10 cellular contexts compared by ENCODE assay signal in the genomic region with DNA sequence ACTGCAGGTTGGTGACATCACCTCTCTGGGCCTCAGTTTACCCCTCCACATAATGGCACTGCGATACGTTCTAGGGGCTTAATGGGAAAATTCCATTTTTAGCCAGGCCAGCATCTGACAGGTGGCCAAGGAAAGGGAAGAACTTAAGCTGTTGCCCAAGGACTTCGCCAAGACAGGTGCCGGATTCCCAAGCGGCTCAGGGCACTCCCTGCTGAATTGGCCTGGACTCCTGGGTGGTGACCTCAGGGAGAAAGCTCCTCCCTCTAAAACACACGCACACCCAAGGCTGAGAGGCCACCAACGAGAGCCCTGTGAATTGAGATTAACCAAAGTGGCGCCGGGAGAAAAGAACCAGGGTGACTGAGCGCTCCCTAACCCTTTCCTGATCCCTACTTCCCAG. TPM values are rescaled to one million over a fixed set of nuclear protein-coding genes. Genes with fewer than 3 reads are reported as not detected.
A peak's percentile ranks its signal among the peaks of the same experiment; 100 is the strongest.
DNase-seq lines count a peak whose midpoint lies in the region; ATAC-seq lines count a peak whose summit lies in the region.
"Had no signal": no experiment of that assay in that cellular context is flagged by ENCODE, and none has a peak within 500 bp of the region (broad histone marks: within the 10 kb centered on the region; RNA-seq: fewer than 3 reads in every experiment).

No MANE protein-coding gene starts in this region.

- ATAC-seq in activated CD4-positive, alpha-beta T cell treated with anti-CD3 and anti-CD28 coated beads for 36 hours = no peak
- no peak for ATAC-seq in stimulated activated naive B cell treated with anti-CD40 and anti-IgM and Interleukin-4, amounts not matched to agents 10 μg/mL and 1 μg/mL and 100 μg/mL, for 72 hours (replicated peaks)
- ATAC-seq in HG03565 (IDR thresholded peaks at IDR 0.05; ENCODE audit: unreplicated experiment) = no peak

- no peak for DNase-seq in activated CD4-positive, alpha-beta T cell treated with anti-CD3 and anti-CD28 coated beads for 36 hours
- no peak for DNase-seq in activated CD4-positive, alpha-beta T cell treated with anti-CD3 and anti-CD28 coated beads for 48 hours
- DNase-seq in activated naive CD8-positive, alpha-beta T cell treated with anti-CD3 and anti-CD28 coated beads for 36 hours = no peak
- DNase-seq in islet precursor cell (peak; percentile 43), ACHN (no peak), posterior vena cava (ENCODE audit: low spot score) (no peak)
- DNase-seq in stimulated activated naive B cell treated with anti-CD40 and anti-IgM and Interleukin-4, amounts not matched to agents 10 μg/mL and 1 μg/mL and 100 μg/mL, for 72 hours = no peak
- DNase-seq: BE2C; stimulated activated CD4-positive, alpha-beta T cell treated with anti-CD3 and anti-CD28 coated beads, Interleukin-4, amount 100 ng/mL, for 4 hours had no signal

- intact Hi-C loops in activated CD4-positive, alpha-beta T cell treated with anti-CD3 and anti-CD28 coated beads for 36 hours (cut with DNase I, micrococcal nuclease) = no loop called here
- intact Hi-C loops in posterior vena cava (cut with DNase I) = loop anchor here in 1 of 2 donors (5.0 kb wide), 1 partner anchor 141 kb away; no protein-coding TSS in a partner anchor

- POLR2A ChIA-PET in activated CD4-positive, alpha-beta T cell treated with anti-CD3 and anti-CD28 coated beads for 36 hours (lab: Charles Lee) = no interaction called here

- H3K27me3 Mint-ChIP-seq in activated CD4-positive, alpha-beta T cell treated with anti-CD3 and anti-CD28 coated beads for 36 hours = no peaks in the 10 kb centered on the region
- H3K27me3 Mint-ChIP-seq in activated naive CD8-positive, alpha-beta T cell treated with anti-CD3 and anti-CD28 coated beads for 36 hours = no peaks in the 10 kb centered on the region
- no peaks in the 10 kb centered on the region for H3K27me3 Mint-ChIP-seq in stimulated activated naive B cell treated with anti-CD40 and anti-IgM and Interleukin-4, amounts not matched to agents 10 μg/mL and 1 μg/mL and 100 μg/mL, for 72 hours

- H3K9me3 Mint-ChIP-seq in activated CD4-positive, alpha-beta T cell treated with anti-CD3 and anti-CD28 coated beads for 36 hours (ENCODE audit: low read depth) = no peaks in the 10 kb centered on the region
- H3K9me3 Mint-ChIP-seq in activated naive CD8-positive, alpha-beta T cell treated with anti-CD3 and anti-CD28 coated beads for 36 hours = no peaks in the 10 kb centered on the region
- no peaks in the 10 kb centered on the region for H3K9me3 Mint-ChIP-seq in stimulated activated naive B cell treated with anti-CD40 and anti-IgM and Interleukin-4, amounts not matched to agents 10 μg/mL and 1 μg/mL and 100 μg/mL, for 72 hours

- no peaks in the 10 kb centered on the region for H3K36me3 Mint-ChIP-seq in activated CD4-positive, alpha-beta T cell treated with anti-CD3 and anti-CD28 coated beads for 36 hours (ENCODE audit: low read depth)
- peaks cover 5% of the 10 kb centered on the region for H3K36me3 Mint-ChIP-seq in activated naive CD8-positive, alpha-beta T cell treated with anti-CD3 and anti-CD28 coated beads for 36 hours
- peaks cover 34 to 59% of the 10 kb centered on the region in 2 donors for H3K36me3 Mint-ChIP-seq in stimulated activated naive B cell treated with anti-CD40 and anti-IgM and Interleukin-4, amounts not matched to agents 10 μg/mL and 1 μg/mL and 100 μg/mL, for 72 hours

- peak overlapping the region; percentile 66 for H3K4me3 Mint-ChIP-seq in activated CD4-positive, alpha-beta T cell treated with anti-CD3 and anti-CD28 coated beads for 36 hours
- peak overlapping the region; percentile 71 for H3K4me3 Mint-ChIP-seq in activated naive CD8-positive, alpha-beta T cell treated with anti-CD3 and anti-CD28 coated beads for 36 hours
- H3K4me3 Mint-ChIP-seq in stimulated activated naive B cell treated with anti-CD40 and anti-IgM and Interleukin-4, amounts not matched to agents 10 μg/mL and 1 μg/mL and 100 μg/mL, for 72 hours = peak overlapping the region; percentile 73 to 78

- H3K4me1 Mint-ChIP-seq in activated CD4-positive, alpha-beta T cell treated with anti-CD3 and anti-CD28 coated beads for 36 hours = peaks cover 10% of the 10 kb centered on the region
- peaks cover 11% of the 10 kb centered on the region for H3K4me1 Mint-ChIP-seq in activated naive CD8-positive, alpha-beta T cell treated with anti-CD3 and anti-CD28 coated beads for 36 hours
- H3K4me1 Mint-ChIP-seq in stimulated activated naive B cell treated with anti-CD40 and anti-IgM and Interleukin-4, amounts not matched to agents 10 μg/mL and 1 μg/mL and 100 μg/mL, for 72 hours = peaks cover 41 to 71% of the 10 kb centered on the region in 2 donors

- H3K27ac Mint-ChIP-seq in activated CD4-positive, alpha-beta T cell treated with anti-CD3 and anti-CD28 coated beads for 36 hours = no peak overlapping the region
- H3K27ac Mint-ChIP-seq in activated naive CD8-positive, alpha-beta T cell treated with anti-CD3 and anti-CD28 coated beads for 36 hours = no peak overlapping the region
- H3K27ac Mint-ChIP-seq in stimulated activated naive B cell treated with anti-CD40 and anti-IgM and Interleukin-4, amounts not matched to agents 10 μg/mL and 1 μg/mL and 100 μg/mL, for 72 hours = no peak overlapping the region

- in situ Hi-C loops in ACHN (cut with HindIII; ENCODE audit: low pct_ligation_motif_present, low pct_unique_long_range_greater_than_20kb, low sequenced_read_pairs) = no loop called here

- CTCF ChIA-PET in activated CD4-positive, alpha-beta T cell treated with anti-CD3 and anti-CD28 coated beads for 36 hours (lab: Charles Lee) = interaction anchor here (0.7 to 1.9 kb wide), 14 partner anchors 8 to 927 kb away, joined by 3 to 6 read pairs (median 3); a partner anchor contains a TSS

RNA-seq across cellular contexts. Expression of a gene that starts 13.3 kb away (rescaled TPM):
- 10 to 100 TPM; 17.4 to 20.1 TPM for total RNA-seq in activated CD4-positive, alpha-beta T cell treated with anti-CD3 and anti-CD28 coated beads for 36 hours
- 10 to 100 TPM; 11.8 to 14.4 TPM for total RNA-seq in activated naive CD8-positive, alpha-beta T cell treated with anti-CD3 and anti-CD28 coated beads for 36 hours
- total RNA-seq in posterior vena cava = 1 to 10 TPM; 5.6 to 7.1 TPM

RNA-seq across cellular contexts. Expression of a gene that starts 24.1 kb away (rescaled TPM):
- 10 to 100 TPM; 17.2 to 20.0 TPM for total RNA-seq in activated CD4-positive, alpha-beta T cell treated with anti-CD3 and anti-CD28 coated beads for 36 hours
- total RNA-seq in activated naive CD8-positive, alpha-beta T cell treated with anti-CD3 and anti-CD28 coated beads for 36 hours = 10 to 100 TPM; 26.5 to 26.9 TPM
- 1 to 10 TPM; 1.7 to 2.3 TPM for total RNA-seq in posterior vena cava

RNA-seq across cellular contexts. Expression of a gene that starts 42.1 kb away (rescaled TPM):
- total RNA-seq in activated CD4-positive, alpha-beta T cell treated with anti-CD3 and anti-CD28 coated beads for 36 hours = 10 to 100 TPM; 18.9 to 20.2 TPM
- total RNA-seq in activated naive CD8-positive, alpha-beta T cell treated with anti-CD3 and anti-CD28 coated beads for 36 hours = 10 to 100 TPM; 18.5 to 21.1 TPM
- total RNA-seq in posterior vena cava = 10 to 100 TPM; 11.5 to 13.0 TPM

Comparison
In these comparisons a context has a peak if more than half of its experiments do, and no peak if none do; other contexts are left out.
1. RNA of a gene that starts 24.1 kb away (total RNA-seq): 26.5 to 26.9 TPM in activated naive CD8-positive, alpha-beta T cell treated with anti-CD3 and anti-CD28 coated beads for 36 hours and 17.2 to 20.0 TPM in activated CD4-positive, alpha-beta T cell treated with anti-CD3 and anti-CD28 coated beads for 36 hours; 1.7 to 2.3 TPM in posterior vena cava; every median in the first group is over 4 times any median in the second.
2. Peak in every context shown above with its lines, with median percentiles within 50 percentile points of each other: H3K4me3 Mint-ChIP-seq.